ENCODE assay signal across 2 cellular contexts in the genomic region with DNA sequence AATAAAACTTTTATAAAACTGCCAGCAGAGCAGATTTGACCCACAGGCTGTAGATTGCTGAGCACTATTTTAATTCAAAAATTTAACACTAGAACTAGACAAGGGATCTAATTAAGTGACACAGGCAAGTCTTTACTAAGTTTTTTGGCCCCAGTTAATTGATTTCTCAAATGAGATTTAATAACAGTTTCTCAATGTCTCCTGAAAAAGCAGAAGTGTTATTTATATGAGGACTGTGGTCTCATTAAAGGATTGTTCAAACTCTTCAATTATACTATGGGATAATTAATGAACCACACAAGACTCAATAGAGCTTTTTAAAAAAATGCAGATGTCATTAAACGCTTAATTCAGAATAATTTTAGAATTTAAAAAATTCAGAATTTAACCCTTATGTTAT.
TF ChIP-seq lines count a peak whose summit lies in the region.

No MANE protein-coding gene starts in this region.

TF ChIP-seq in A549, 52 proteins besides CTCF, POLR2A, EP300 and RAD21:
- TF ChIP-seq, protein P1, sequence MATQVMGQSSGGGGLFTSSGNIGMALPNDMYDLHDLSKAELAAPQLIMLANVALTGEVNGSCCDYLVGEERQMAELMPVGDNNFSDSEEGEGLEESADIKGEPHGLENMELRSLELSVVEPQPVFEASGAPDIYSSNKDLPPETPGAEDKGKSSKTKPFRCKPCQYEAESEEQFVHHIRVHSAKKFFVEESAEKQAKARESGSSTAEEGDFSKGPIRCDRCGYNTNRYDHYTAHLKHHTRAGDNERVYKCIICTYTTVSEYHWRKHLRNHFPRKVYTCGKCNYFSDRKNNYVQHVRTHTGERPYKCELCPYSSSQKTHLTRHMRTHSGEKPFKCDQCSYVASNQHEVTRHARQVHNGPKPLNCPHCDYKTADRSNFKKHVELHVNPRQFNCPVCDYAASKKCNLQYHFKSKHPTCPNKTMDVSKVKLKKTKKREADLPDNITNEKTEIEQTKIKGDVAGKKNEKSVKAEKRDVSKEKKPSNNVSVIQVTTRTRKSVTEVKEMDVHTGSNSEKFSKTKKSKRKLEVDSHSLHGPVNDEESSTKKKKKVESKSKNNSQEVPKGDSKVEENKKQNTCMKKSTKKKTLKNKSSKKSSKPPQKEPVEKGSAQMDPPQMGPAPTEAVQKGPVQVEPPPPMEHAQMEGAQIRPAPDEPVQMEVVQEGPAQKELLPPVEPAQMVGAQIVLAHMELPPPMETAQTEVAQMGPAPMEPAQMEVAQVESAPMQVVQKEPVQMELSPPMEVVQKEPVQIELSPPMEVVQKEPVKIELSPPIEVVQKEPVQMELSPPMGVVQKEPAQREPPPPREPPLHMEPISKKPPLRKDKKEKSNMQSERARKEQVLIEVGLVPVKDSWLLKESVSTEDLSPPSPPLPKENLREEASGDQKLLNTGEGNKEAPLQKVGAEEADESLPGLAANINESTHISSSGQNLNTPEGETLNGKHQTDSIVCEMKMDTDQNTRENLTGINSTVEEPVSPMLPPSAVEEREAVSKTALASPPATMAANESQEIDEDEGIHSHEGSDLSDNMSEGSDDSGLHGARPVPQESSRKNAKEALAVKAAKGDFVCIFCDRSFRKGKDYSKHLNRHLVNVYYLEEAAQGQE (IDR thresholded peaks at IDR 0.05) = no peak
- TF ChIP-seq MAZ (IDR thresholded peaks at IDR 0.05; ENCODE audit: borderline replicate concordance, low read depth, low read length) = no peak
- TF ChIP-seq NFE2L2 (conservative IDR thresholded peaks at IDR 0.05; ENCODE audit: low read length) = no peak
- TF ChIP-seq ZC3H11A (IDR thresholded peaks at IDR 0.05) = no peak
- TF ChIP-seq MAFK (IDR thresholded peaks at IDR 0.05; ENCODE audit: partially characterized antibody) = peak; percentile 37
- no peak for TF ChIP-seq EHMT2 (IDR thresholded peaks at IDR 0.05; ENCODE audit: low read depth)

TF ChIP-seq in WTC11, 78 proteins besides CTCF, POLR2A, EP300 and RAD21 (continued from another document):
- TF ChIP-seq, protein P2, sequence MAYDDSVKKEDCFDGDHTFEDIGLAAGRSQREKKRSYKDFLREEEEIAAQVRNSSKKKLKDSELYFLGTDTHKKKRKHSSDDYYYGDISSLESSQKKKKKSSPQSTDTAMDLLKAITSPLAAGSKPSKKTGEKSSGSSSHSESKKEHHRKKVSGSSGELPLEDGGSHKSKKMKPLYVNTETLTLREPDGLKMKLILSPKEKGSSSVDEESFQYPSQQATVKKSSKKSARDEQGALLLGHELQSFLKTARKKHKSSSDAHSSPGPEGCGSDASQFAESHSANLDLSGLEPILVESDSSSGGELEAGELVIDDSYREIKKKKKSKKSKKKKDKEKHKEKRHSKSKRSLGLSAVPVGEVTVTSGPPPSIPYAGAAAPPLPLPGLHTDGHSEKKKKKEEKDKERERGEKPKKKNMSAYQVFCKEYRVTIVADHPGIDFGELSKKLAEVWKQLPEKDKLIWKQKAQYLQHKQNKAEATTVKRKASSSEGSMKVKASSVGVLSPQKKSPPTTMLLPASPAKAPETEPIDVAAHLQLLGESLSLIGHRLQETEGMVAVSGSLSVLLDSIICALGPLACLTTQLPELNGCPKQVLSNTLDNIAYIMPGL (CRISPR knock-in tag; IDR thresholded peaks at IDR 0.05) = no peak
TF ChIP-seq in WTC11: peak in this region for 0.
